In genomic region chr3:126934149-126934548, GRCh38 we compare ENCODE assay signal across 15 cellular contexts. TPM values are rescaled to one million over a fixed set of nuclear protein-coding genes. Genes with fewer than 3 reads are reported as not detected.
DNase-seq lines count a peak whose midpoint lies in the region; TF ChIP-seq lines count a peak whose summit lies in the region.
"Had no signal": no experiment of that assay in that cellular context is flagged by ENCODE, and none has a peak within 500 bp of the region (broad histone marks: within the 10 kb centered on the region; RNA-seq: fewer than 3 reads in every experiment).

No MANE protein-coding gene starts in this region.

- peaks cover 2% of the 10 kb centered on the region for H3K79me1 ChIP-seq in mesenchymal stem cell (replicated peaks; ENCODE audit: low read length, poor library complexity, severe bottlenecking)

- peak overlapping the region in 1 of 2 experiments; percentile 59 for H3K4ac ChIP-seq in mesenchymal stem cell (ENCODE audit: low read depth in 1 of 2, low read length in 2 of 2)

- peaks cover 39% of the 10 kb centered on the region for H3K27me3 Mint-ChIP-seq in type B pancreatic cell
- H3K27me3 Mint-ChIP-seq: activated naive CD8-positive, alpha-beta T cell; central memory CD8-positive, alpha-beta T cell had no signal

- H2AFZ ChIP-seq in mesenchymal stem cell (ENCODE audit: low read depth, low read length): no peak overlapping the region
- H2AFZ ChIP-seq: parathyroid adenoma had no signal

- TF ChIP-seq POLR2A in adrenal gland (IDR thresholded peaks at IDR 0.05): no peak

- H3K4me1 ChIP-seq in mesenchymal stem cell (ENCODE audit: control insufficient read depth, insufficient read depth, low read depth, low read length) (peaks cover 23% of the 10 kb centered on the region), adrenal gland (replicated peaks in 1 of 2) (peaks cover 0 to 9% of the 10 kb centered on the region in 2 donors)
- H3K4me1 ChIP-seq: parathyroid adenoma had no signal

- in situ Hi-C loops in KBM-7 (cut with MboI; ENCODE audit: low pct_unique_long_range_greater_than_20kb, low sequenced_read_pairs): no loop called here

- TF ChIP-seq CTCF in type B pancreatic cell (conservative IDR thresholded peaks at IDR 0.05) (no peak), adrenal gland (IDR thresholded peaks at IDR 0.05) (no peak)

- H3K23ac ChIP-seq in mesenchymal stem cell (ENCODE audit: low read length in 2 of 2): no peak overlapping the region

- H3K27ac ChIP-seq in mesenchymal stem cell (ENCODE audit: low read length, poor library complexity, severe bottlenecking) (peak overlapping the region; percentile 62), adrenal gland (no peak overlapping the region)
- H3K27ac ChIP-seq: C4-2B, parathyroid adenoma had no signal

- no peaks in the 10 kb centered on the region for H3K9me3 ChIP-seq in mesenchymal stem cell (ENCODE audit: control insufficient read depth, low read length)
- no peaks in the 10 kb centered on the region for H3K9me3 ChIP-seq in adrenal gland (replicated peaks in 1 of 3)

- 4% methylated on average over 4 of the region's 4 CpGs for WGBS in mesenchymal stem cell
- 53 to 73% (median 63%) methylated on average over 4 of the region's 4 CpGs for WGBS in adrenal gland, 4 donors

- no peak overlapping the region for H2BK5ac ChIP-seq in mesenchymal stem cell (ENCODE audit: low read depth, low read length, poor library complexity, severe bottlenecking)

- H3K4me3 Mint-ChIP-seq in type B pancreatic cell: peak overlapping the region; percentile 9
- H3K4me3 Mint-ChIP-seq: activated naive CD8-positive, alpha-beta T cell; central memory CD8-positive, alpha-beta T cell had no signal

- H3K4me3 ChIP-seq in mesenchymal stem cell (ENCODE audit: insufficient read depth in 1 of 2, low read depth in 1 of 2, low read length in 2 of 2) (no peak overlapping the region), adrenal gland (no peak overlapping the region)

- no peak overlapping the region for H3K4me2 ChIP-seq in mesenchymal stem cell (ENCODE audit: low read length, poor library complexity, severe bottlenecking)

- peaks cover 0 to 4% of the 10 kb centered on the region in 2 experiments for H3K36me3 ChIP-seq in mesenchymal stem cell (ENCODE audit: control insufficient read depth in 1 of 2, insufficient read depth in 2 of 2, low read depth in 1 of 2, low read length in 2 of 2)
- H3K36me3 ChIP-seq in adrenal gland (replicated peaks in 1 of 2): no peaks in the 10 kb centered on the region

- H4K91ac ChIP-seq in mesenchymal stem cell (ENCODE audit: low read length): no peak overlapping the region

- H2BK15ac ChIP-seq in mesenchymal stem cell (ENCODE audit: low read depth, poor library complexity, severe bottlenecking): no peak overlapping the region

- H3K14ac ChIP-seq in mesenchymal stem cell (ENCODE audit: low read length in 2 of 2): no peak overlapping the region

- no peak overlapping the region for H3K27ac Mint-ChIP-seq in type B pancreatic cell
- H3K27ac Mint-ChIP-seq: activated naive CD8-positive, alpha-beta T cell had no signal

- H3K4me1 Mint-ChIP-seq in type B pancreatic cell (ENCODE audit: unreplicated experiment): peaks cover 20% of the 10 kb centered on the region
- H3K4me1 Mint-ChIP-seq: central memory CD8-positive, alpha-beta T cell had no signal

- H3K27me3 ChIP-seq in mesenchymal stem cell (ENCODE audit: control insufficient read depth in 1 of 2, insufficient read depth in 1 of 2, low read length in 2 of 2) (no peaks in the 10 kb centered on the region), adrenal gland (no peaks in the 10 kb centered on the region)

- DNase-seq in NCI-H82 (lab: John Stamatoyannopoulos, UW): peak; percentile 59
- no peak for DNase-seq in NCI-H82 treated with DMSO at 0.1 percent for 48 hours (lab: John Stamatoyannopoulos, UW; ENCODE audit: unreplicated experiment)
- DNase-seq in astrocyte of the hippocampus (ENCODE audit: low read depth, low spot score): peak; percentile 44
- DNase-seq in mesenchymal stem cell: peak; percentile 83
- no peak for DNase-seq in type B pancreatic cell (ENCODE audit: extremely low spot score, unreplicated experiment)
- no peak for DNase-seq in adrenal gland
- DNase-seq in KBM-7: no peak
- DNase-seq in stimulated activated CD4-positive, alpha-beta T cell treated with anti-CD3 and anti-CD28 coated beads, Interleukin-4, amount 100 ng/mL, for 1 hour: no peak
- DNase-seq: activated CD4-positive, alpha-beta T cell treated with anti-CD3 and anti-CD28 coated beads for 48 hours; NCI-H2081 treated with DMSO at 0.1 percent for 48 hours; T-helper 9 cell had no signal

- H3K36me3 Mint-ChIP-seq in type B pancreatic cell: no peaks in the 10 kb centered on the region
- H3K36me3 Mint-ChIP-seq: activated naive CD8-positive, alpha-beta T cell had no signal

- peak overlapping the region in 1 of 2 experiments; percentile 13 for H3K18ac ChIP-seq in mesenchymal stem cell (ENCODE audit: low read depth in 1 of 2, low read length in 2 of 2)

- no peaks in the 10 kb centered on the region for H3K9me3 Mint-ChIP-seq in type B pancreatic cell
- H3K9me3 Mint-ChIP-seq: central memory CD8-positive, alpha-beta T cell had no signal

- no peak overlapping the region for H2BK12ac ChIP-seq in mesenchymal stem cell (ENCODE audit: low read length in 2 of 2)

- no peak overlapping the region for H3K9ac ChIP-seq in mesenchymal stem cell (ENCODE audit: low read length)
- H3K9ac ChIP-seq: parathyroid adenoma had no signal

- H2AK5ac ChIP-seq in mesenchymal stem cell (ENCODE audit: low read length, severe bottlenecking): no peak overlapping the region

- intact Hi-C loops in adrenal gland (cut with DNase I): no loop called here

- H4K8ac ChIP-seq in mesenchymal stem cell (ENCODE audit: low read length): no peak overlapping the region

- no peak overlapping the region for H2BK120ac ChIP-seq in mesenchymal stem cell (ENCODE audit: low read depth, low read length)

RNA-seq across cellular contexts. Expression of gene PLXNA1, which starts 48.8 kb away (rescaled TPM):
- polyA plus RNA-seq in mesenchymal stem cell (2013, experiment 1 of 2): 51.0 TPM
- polyA plus RNA-seq in mesenchymal stem cell (2013, experiment 2 of 2): 49.9 TPM
- total RNA-seq in type B pancreatic cell (ENCODE audit: low replicate concordance): 55.9 and 59.2 TPM in 2 replicates
- total RNA-seq in adrenal gland: 10 to 100 TPM; 17.9 to 28.4 (median 21.7) TPM
- 10 to 100 TPM; 10.3 to 29.9 (median 15.1) TPM for polyA plus RNA-seq in adrenal gland

Comparison
In these comparisons a context has a peak if more than half of its experiments do, and no peak if none do; other contexts are left out.
1. DNase-seq: peak in NCI-H82 (single experiment), astrocyte of the hippocampus (single experiment) and mesenchymal stem cell (single experiment); none in NCI-H82 treated with DMSO at 0.1 percent for 48 hours (single experiment), type B pancreatic cell (single experiment), adrenal gland (0 of 7), KBM-7 (single experiment) and stimulated activated CD4-positive, alpha-beta T cell treated with anti-CD3 and anti-CD28 coated beads, Interleukin-4, amount 100 ng/mL, for 1 hour (single experiment).